ENCODE assay signal across 2 cellular contexts in the genomic region with DNA sequence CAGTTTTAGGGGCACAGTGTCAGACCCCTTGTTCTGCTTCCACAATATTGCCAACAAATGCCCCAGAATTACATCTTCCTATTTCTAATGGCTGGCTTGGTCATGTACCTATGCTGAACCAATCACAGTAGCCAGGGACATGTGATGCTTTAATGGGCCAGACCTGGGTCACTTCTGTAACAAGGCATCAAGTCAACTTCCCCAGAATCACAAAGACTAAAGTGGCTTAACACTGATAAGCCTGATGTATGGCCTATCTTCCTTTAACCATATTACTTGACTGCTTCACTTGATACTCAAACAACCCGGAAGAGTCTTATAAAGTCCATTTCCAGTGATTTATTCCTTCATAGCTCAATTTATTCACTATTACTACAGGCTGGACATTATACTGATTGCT.
TF ChIP-seq lines count a peak whose summit lies in the region.

No MANE protein-coding gene starts in this region.

TF ChIP-seq in A549, 52 proteins besides CTCF, POLR2A, EP300 and RAD21:
- TF ChIP-seq HEYL (CRISPR knock-in tag; IDR thresholded peaks at IDR 0.05) (no peak), HDAC2 (IDR thresholded peaks at IDR 0.05) (no peak), JUN (IDR thresholded peaks at IDR 0.05) (no peak), ESRRA (IDR thresholded peaks at IDR 0.05; ENCODE audit: borderline replicate concordance, low read length) (no peak), SREBF2 (IDR thresholded peaks at IDR 0.05) (no peak), MAZ (IDR thresholded peaks at IDR 0.05; ENCODE audit: borderline replicate concordance, low read depth, low read length) (no peak), ZFP36 (IDR thresholded peaks at IDR 0.05; ENCODE audit: borderline replicate concordance, partially characterized antibody) (no peak), JUNB (IDR thresholded peaks at IDR 0.05) (no peak), MYC (IDR thresholded peaks at IDR 0.05; ENCODE audit: borderline replicate concordance, low read length) (no peak), CEBPB (IDR thresholded peaks at IDR 0.05) (no peak), RFX5 (IDR thresholded peaks at IDR 0.05) (no peak), FOXS1 (CRISPR knock-in tag; IDR thresholded peaks at IDR 0.05) (no peak), BHLHE40 (IDR thresholded peaks at IDR 0.05; ENCODE audit: low read depth, low read length) (no peak), CBX8 (IDR thresholded peaks at IDR 0.05) (no peak)
- TF ChIP-seq, protein P1, sequence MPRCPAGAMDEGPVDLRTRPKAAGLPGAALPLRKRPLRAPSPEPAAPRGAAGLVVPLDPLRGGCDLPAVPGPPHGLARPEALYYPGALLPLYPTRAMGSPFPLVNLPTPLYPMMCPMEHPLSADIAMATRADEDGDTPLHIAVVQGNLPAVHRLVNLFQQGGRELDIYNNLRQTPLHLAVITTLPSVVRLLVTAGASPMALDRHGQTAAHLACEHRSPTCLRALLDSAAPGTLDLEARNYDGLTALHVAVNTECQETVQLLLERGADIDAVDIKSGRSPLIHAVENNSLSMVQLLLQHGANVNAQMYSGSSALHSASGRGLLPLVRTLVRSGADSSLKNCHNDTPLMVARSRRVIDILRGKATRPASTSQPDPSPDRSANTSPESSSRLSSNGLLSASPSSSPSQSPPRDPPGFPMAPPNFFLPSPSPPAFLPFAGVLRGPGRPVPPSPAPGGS (IDR thresholded peaks at IDR 0.05) = no peak
- TF ChIP-seq, protein P2, sequence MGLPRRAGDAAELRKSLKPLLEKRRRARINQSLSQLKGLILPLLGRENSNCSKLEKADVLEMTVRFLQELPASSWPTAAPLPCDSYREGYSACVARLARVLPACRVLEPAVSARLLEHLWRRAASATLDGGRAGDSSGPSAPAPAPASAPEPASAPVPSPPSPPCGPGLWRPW (IDR thresholded peaks at IDR 0.05) = no peak
- TF ChIP-seq, protein P3, sequence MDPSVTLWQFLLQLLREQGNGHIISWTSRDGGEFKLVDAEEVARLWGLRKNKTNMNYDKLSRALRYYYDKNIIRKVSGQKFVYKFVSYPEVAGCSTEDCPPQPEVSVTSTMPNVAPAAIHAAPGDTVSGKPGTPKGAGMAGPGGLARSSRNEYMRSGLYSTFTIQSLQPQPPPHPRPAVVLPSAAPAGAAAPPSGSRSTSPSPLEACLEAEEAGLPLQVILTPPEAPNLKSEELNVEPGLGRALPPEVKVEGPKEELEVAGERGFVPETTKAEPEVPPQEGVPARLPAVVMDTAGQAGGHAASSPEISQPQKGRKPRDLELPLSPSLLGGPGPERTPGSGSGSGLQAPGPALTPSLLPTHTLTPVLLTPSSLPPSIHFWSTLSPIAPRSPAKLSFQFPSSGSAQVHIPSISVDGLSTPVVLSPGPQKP (IDR thresholded peaks at IDR 0.05; ENCODE audit: low read depth, low read length) = no peak
TF ChIP-seq in A549: peak in this region for 0.

TF ChIP-seq in SK-N-SH, 30 proteins besides CTCF, POLR2A, EP300 and RAD21:
- TF ChIP-seq EZH2phosphoT487 (IDR thresholded peaks at IDR 0.05; ENCODE audit: borderline replicate concordance, low read depth) (no peak), RXRA (IDR thresholded peaks at IDR 0.05; ENCODE audit: borderline replicate concordance, low read depth) (no peak), MEF2A (IDR thresholded peaks at IDR 0.05; ENCODE audit: borderline replicate concordance, low read depth) (no peak), JUND (IDR thresholded peaks at IDR 0.05) (no peak), RFX5 (IDR thresholded peaks at IDR 0.05; ENCODE audit: low read length) (no peak), FOXJ3 (CRISPR knock-in tag; IDR thresholded peaks at IDR 0.05) (no peak), MXI1 (IDR thresholded peaks at IDR 0.05; ENCODE audit: low read depth, low read length) (no peak), TEAD4 (IDR thresholded peaks at IDR 0.05; ENCODE audit: borderline replicate concordance, insufficient read depth) (no peak), GABPA (IDR thresholded peaks at IDR 0.05; ENCODE audit: low read depth) (no peak)
